ENCODE assay signal across 8 cellular contexts in genomic region chr4:109815151-109816081, GRCh38. TPM values are rescaled to one million over a fixed set of nuclear protein-coding genes. Genes with fewer than 3 reads are reported as not detected.
DNase-seq lines count a peak whose midpoint lies in the region; ATAC-seq and TF ChIP-seq lines count a peak whose summit lies in the region.

Gene GAR1, plus strand, starts transcription at chr4:109815762. Its CDS starts 403 bp downstream, at chr4:109816165.

- peak within 1 kb of the TSS; percentile 95 for H3K9ac ChIP-seq in IMR-90 (ENCODE audit: low read depth, low read length)

- H3K4me1 ChIP-seq in IMR-90 (ENCODE audit: control insufficient read depth, insufficient read depth, low read length) (no peaks in the 10 kb centered on the region), mucosa of descending colon (ENCODE audit: low read depth) (peaks cover 7% of the 10 kb centered on the region)

- peak within 1 kb of the TSS; percentile 45; the same call in 1 of the 2 replicates for H2BK120ac ChIP-seq in IMR-90 (ENCODE audit: low read depth, low read length)

- peak within 1 kb of the TSS; percentile 84 for H3K14ac ChIP-seq in IMR-90 (replicated peaks; ENCODE audit: low read depth, low read length)

- H3K36me3 ChIP-seq in IMR-90 (ENCODE audit: control insufficient read depth, insufficient read depth, low read length) = no peaks in the 10 kb centered on the region; the same call in 1 of the 2 replicates
- H3K36me3 ChIP-seq in mucosa of descending colon (ENCODE audit: low read depth) = no peaks in the 10 kb centered on the region

- POLR2A ChIA-PET in IMR-90 (lab: Charles Lee; ENCODE audit: unreplicated experiment) = interaction anchor here (0.7 kb wide), 1 partner anchor 160 kb away, joined by 4 read pairs; no protein-coding TSS in a partner anchor

- TF ChIP-seq RAD21 in IMR-90 (IDR thresholded peaks at IDR 0.05; ENCODE audit: low read length) = no peak

- peak within 1 kb of the TSS; percentile 88 for H3K23ac ChIP-seq in IMR-90 (ENCODE audit: low read depth, low read length)

- in situ Hi-C loops in IMR-90 (cut with MboI; ENCODE audit: low sequenced_read_pairs) = loop anchor here (10.0 kb wide), 3 partner anchors 111 to 391 kb away; partner anchors contain the start of gene CASP6

- peak within 1 kb of the TSS; percentile 98 for H3K56ac ChIP-seq in IMR-90 (ENCODE audit: extremely low read depth, insufficient read depth, low read length)

- peak within 1 kb of the TSS; percentile 31; the same call in 1 of the 3 replicates for H2BK15ac ChIP-seq in IMR-90 (ENCODE audit: low read depth, low read length)

- peak within 1 kb of the TSS; percentile 90 for H2AK5ac ChIP-seq in IMR-90 (ENCODE audit: low read depth, low read length)

- TF ChIP-seq CTCF in IMR-90 (conservative IDR thresholded peaks at IDR 0.05; ENCODE audit: low read depth, low read length) (no peak), mucosa of descending colon (IDR thresholded peaks at IDR 0.05) (no peak)

- no peaks in the 10 kb centered on the region for H3K27me3 ChIP-seq in IMR-90 (ENCODE audit: control insufficient read depth, insufficient read depth, low read length)

- dilution Hi-C loops in IMR-90 (cut with HindIII; ENCODE audit: low sequenced_read_pairs, unreplicated experiment) = no loop called here

- peak within 1 kb of the TSS; percentile 78 for H3K27ac ChIP-seq in IMR-90 (ENCODE audit: insufficient read depth, low read length)
- peak within 1 kb of the TSS; percentile 86 for H3K27ac ChIP-seq in epithelial cell of prostate

- CTCF ChIA-PET in IMR-90 (lab: Yijun Ruan, JAX) = interaction anchor here (0.7 kb wide), 1 partner anchor 1023 kb away, joined by 5 read pairs; no protein-coding TSS in a partner anchor

- H4K8ac ChIP-seq in IMR-90 (ENCODE audit: low read depth in 2 of 2, low read length in 2 of 2) = peak within 1 kb of the TSS; percentile 94 to 97

- TF ChIP-seq POLR2A in IMR-90 (IDR thresholded peaks at IDR 0.05; ENCODE audit: low read depth, low read length) = 0 out of 2 replicates have a peak, but pooled peaks have one; percentile 32

- TSS peak; percentile 72 for BruUV-seq in IMR-90 (replicated peaks; lab: Mats Ljungman, UMichigan)

- H3K18ac ChIP-seq in IMR-90 (ENCODE audit: low read depth, low read length) = peak within 1 kb of the TSS; percentile 62

- H2BK20ac ChIP-seq in IMR-90 (ENCODE audit: low read depth, low read length) = no peak within 1 kb of the TSS

- H4K5ac ChIP-seq in IMR-90 (ENCODE audit: low read depth, low read length) = peak within 1 kb of the TSS; percentile 84

- ATAC-seq in GM21528 (IDR thresholded peaks at IDR 0.05; ENCODE audit: low FRiP score, unreplicated experiment) (peak; percentile 100), IMR-90 (ENCODE audit: low read depth) (peak; percentile 95), mucosa of descending colon (peak; percentile 99)

- peak within 1 kb of the TSS; percentile 89 for H4K91ac ChIP-seq in IMR-90 (ENCODE audit: insufficient read depth, low read depth, low read length)

- peak within 1 kb of the TSS; percentile 97 for H2AFZ ChIP-seq in IMR-90 (replicated peaks; ENCODE audit: low read length, poor library complexity)

- intact Hi-C loops in IMR-90 (cut with micrococcal nuclease) = loop anchor here (1.0 to 2.0 kb wide), 3 partner anchors 85 to 381 kb away; partner anchors contain the start of gene PLA2G12A
- intact Hi-C loops in mucosa of descending colon (cut with DNase I, micrococcal nuclease) = loop anchor here in 1 of 2 donors (10.0 kb wide), 1 partner anchor 391 kb away; no protein-coding TSS in a partner anchor

- peak within 1 kb of the TSS; percentile 84 for H3K4me2 ChIP-seq in IMR-90 (ENCODE audit: low read depth, low read length)

- H2AK9ac ChIP-seq in IMR-90 (replicated peaks; ENCODE audit: low read depth, low read length, poor library complexity) = peak within 1 kb of the TSS; percentile 97

- peak within 1 kb of the TSS; percentile 81 for H2BK5ac ChIP-seq in IMR-90 (ENCODE audit: low read depth, low read length, poor library complexity, severe bottlenecking)

- H4K20me1 ChIP-seq in IMR-90 (ENCODE audit: insufficient read depth, low read length) = no peaks in the 10 kb centered on the region

- H3K4ac ChIP-seq in IMR-90 (ENCODE audit: low read depth, low read length) = peak within 1 kb of the TSS; percentile 93

- H3K79me1 ChIP-seq in IMR-90 (ENCODE audit: low read depth in 1 of 2, low read length in 2 of 2) = peaks cover 18 to 28% of the 10 kb centered on the region in 2 experiments; a peak in 3 of 4 replicates

- H3K9me3 ChIP-seq in IMR-90 (ENCODE audit: control insufficient read depth, insufficient read depth, low read length) (no peaks in the 10 kb centered on the region), mucosa of descending colon (no peaks in the 10 kb centered on the region)

- no peaks in the 10 kb centered on the region for H3K9me1 ChIP-seq in IMR-90 (ENCODE audit: insufficient read depth, low read length)

- H3K4me3 ChIP-seq in IMR-90 (ENCODE audit: insufficient read depth, low read depth, low read length) = peak within 1 kb of the TSS; percentile 61
- H3K4me3 ChIP-seq in mucosa of descending colon = peak within 1 kb of the TSS; percentile 46

- DNase-seq in DMS 273 (lab: John Stamatoyannopoulos, UW; ENCODE audit: unreplicated experiment) (peak; percentile 95), IMR-90 (peak; percentile 92), OCI-M1 (lab: John Stamatoyannopoulos, UW) (peak; percentile 97), activated T-cell treated with anti-CD3 and anti-CD28 coated beads for 24 hours (ENCODE audit: low read depth) (peak; percentile 86), epithelial cell of prostate (ENCODE audit: low read depth, low spot score) (peak; percentile 86), mucosa of descending colon (peak; percentile 92 to 97 (median 95))
- peak; percentile 83 for DNase-seq in stimulated activated CD8-positive, alpha-beta memory T cell treated with anti-CD3 and anti-CD28 coated beads, Interleukin-4, amount 100 ng/mL, for 24 hours (ENCODE audit: low read depth)

- 3% methylated on average over 22 of the region's 53 CpGs; no CpG with 5 or more reads in 1 of the 2 experiments for WGBS in IMR-90 (ENCODE audit: extremely low coverage in 2 of 2, insufficient read length in 1 of 2), 2 experiments

TF ChIP-seq in IMR-90, 13 proteins besides CTCF, POLR2A, EP300 and RAD21:
- TF ChIP-seq USF2 (IDR thresholded peaks at IDR 0.05; ENCODE audit: low read depth, low read length) (peak; percentile 78), MAFK (IDR thresholded peaks at IDR 0.05; ENCODE audit: low read depth, low read length) (no peak), NFE2L2 (IDR thresholded peaks at IDR 0.05; ENCODE audit: low read depth, low read length) (no peak), MXI1 (IDR thresholded peaks at IDR 0.05; ENCODE audit: borderline replicate concordance, low read depth, low read length) (peak; percentile 99), BHLHE40 (IDR thresholded peaks at IDR 0.05; ENCODE audit: low read depth, low read length) (peak; percentile 60; the same call in 1 of the 2 replicates), RFX5 (IDR thresholded peaks at IDR 0.05; ENCODE audit: low read depth, low read length) (no peak), MAZ (IDR thresholded peaks at IDR 0.05; ENCODE audit: borderline replicate concordance, low read depth, low read length) (peak; percentile 50; the same call in 1 of the 2 replicates), ELK1 (IDR thresholded peaks at IDR 0.05; ENCODE audit: borderline replicate concordance, low read depth, low read length) (no peak), CHD1 (IDR thresholded peaks at IDR 0.05; ENCODE audit: low read depth, low read length) (no peak), SMC3 (IDR thresholded peaks at IDR 0.05; ENCODE audit: low read depth, low read length) (no peak), FOS (IDR thresholded peaks at IDR 0.05; ENCODE audit: low read depth, low read length) (no peak), CEBPB (IDR thresholded peaks at IDR 0.05; ENCODE audit: low read depth, low read length) (no peak), RCOR1 (IDR thresholded peaks at IDR 0.05; ENCODE audit: insufficient replicate concordance, low read length) (no peak)
TF ChIP-seq in IMR-90: peak in this region for 4.

RNA-seq across cellular contexts. Expression of gene GAR1, which starts in this region (rescaled TPM):
- total RNA-seq in IMR-90 (2012; rRNA removed) (1.1 and 4.4 TPM in 2 replicates), mucosa of descending colon (10 to 100 TPM; 10.3 to 15.9 (median 11.5) TPM)
- 18.2 and 22.0 TPM in 2 replicates for polyA plus RNA-seq in IMR-90 (2012; rRNA removed)
- polyA plus RNA-seq in IMR-90 (2012; cell fraction: cytosol; rRNA removed) = 4.6 and 5.9 TPM in 2 replicates
- 0.89 and 6.2 TPM in 2 replicates for polyA plus RNA-seq in IMR-90 (2012; cell fraction: nucleus; rRNA removed; ENCODE audit: low replicate concordance)

Comparison
In these comparisons a context has a peak if more than half of its experiments do, and no peak if none do; other contexts are left out.
1. Peak in every context shown above with its lines: DNase-seq, ATAC-seq, H3K4me3 ChIP-seq and H3K27ac ChIP-seq.